ENCODE assay signal across 1 cellular context in the genomic region with DNA sequence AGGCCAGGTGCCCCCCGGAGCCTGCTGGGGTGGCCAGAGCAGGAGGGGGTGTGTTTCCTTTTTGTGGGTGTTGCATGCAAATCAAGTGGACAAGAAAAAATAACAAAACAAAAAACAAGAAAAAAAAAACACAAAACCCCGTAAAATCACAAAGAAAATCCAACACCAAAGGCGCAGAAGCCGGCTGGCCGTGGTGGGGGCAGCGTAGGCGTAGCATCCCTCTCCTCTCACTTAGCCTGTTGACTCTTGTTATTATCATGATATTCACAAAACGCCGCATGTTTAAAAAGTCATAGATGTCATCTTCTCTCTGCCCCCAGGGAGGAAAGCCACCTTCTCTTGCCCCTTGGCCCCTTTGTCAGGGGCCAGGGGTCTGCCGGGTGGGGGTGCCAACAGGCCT.
TF ChIP-seq lines count a peak whose summit lies in the region.

No MANE protein-coding gene starts in this region.

TF ChIP-seq in HepG2, 621 proteins besides CTCF, POLR2A, EP300 and RAD21:
- TF ChIP-seq IRX3 (CRISPR knock-in tag; IDR thresholded peaks at IDR 0.05; ENCODE audit: borderline replicate concordance, low read depth) (no peak), ZNF530 (CRISPR knock-in tag; IDR thresholded peaks at IDR 0.05; ENCODE audit: low read depth) (no peak), BCL6 (CRISPR knock-in tag; IDR thresholded peaks at IDR 0.05) (no peak), PHF8 (CRISPR knock-in tag; IDR thresholded peaks at IDR 0.05) (no peak), ZNF317 (CRISPR knock-in tag; IDR thresholded peaks at IDR 0.05) (no peak), POLR2G (IDR thresholded peaks at IDR 0.05; ENCODE audit: low read depth, low read length) (peak; percentile 13; the same call in 1 of the 2 replicates)
